ENCODE assay signal across 19 cellular contexts in genomic region chr7:73569042-73569608, GRCh38. TPM values are rescaled to one million over a fixed set of nuclear protein-coding genes. Genes with fewer than 3 reads are reported as not detected.
"Had no signal": no experiment of that assay in that cellular context is flagged by ENCODE, and none has a peak within 500 bp of the region (broad histone marks: within the 10 kb centered on the region; RNA-seq: fewer than 3 reads in every experiment).

No MANE protein-coding gene starts in this region.

- H3K27ac Mint-ChIP-seq: progenitor cell of endocrine pancreas had no signal

- H3K4me3 Mint-ChIP-seq: activated naive CD4-positive, alpha-beta T cell treated with anti-CD3 and anti-CD28 coated beads, Interleukin-2, amount 50 U/mL, for 24 hours; activated T-cell treated with anti-CD3 and anti-CD28 coated beads, Interleukin-2, amount 50 U/mL, for 4 hours; immature natural killer cell; stimulated activated naive CD8-positive, alpha-beta T cell treated with anti-CD3 and anti-CD28 coated beads, Interleukin-15, Interleukin-2, amounts not matched to agents 100 ng/mL and 50 ng/mL, for 24 hours had no signal

- H3K27me3 ChIP-seq: colonic mucosa, suprapubic skin had no signal

- H3K4me1 ChIP-seq: colonic mucosa, suprapubic skin had no signal

- H3K9me3 Mint-ChIP-seq: activated naive CD4-positive, alpha-beta T cell treated with anti-CD3 and anti-CD28 coated beads, Interleukin-2, amount 50 U/mL, for 24 hours; activated T-cell treated with anti-CD3 and anti-CD28 coated beads, Interleukin-2, amount 50 U/mL, for 4 hours; immature natural killer cell; stimulated activated naive CD8-positive, alpha-beta T cell treated with anti-CD3 and anti-CD28 coated beads, Interleukin-15, Interleukin-2, amounts not matched to agents 100 ng/mL and 50 ng/mL, for 24 hours had no signal

- H3K9me3 ChIP-seq: colonic mucosa, suprapubic skin had no signal

- H3K4me3 ChIP-seq: colonic mucosa, smooth muscle cell, suprapubic skin had no signal

- DNase-seq: activated CD4-positive, CD25-positive, alpha-beta regulatory T cell; activated effector memory CD4-positive, alpha-beta T cell treated with anti-CD3 and anti-CD28 coated beads, Interleukin-2, amount 50 U/mL, for 16 hours; activated T-cell treated with anti-CD3 and anti-CD28 coated beads, Interleukin-2, amount 50 U/mL, for 4 hours; amniotic stem cell; caudate nucleus; colonic mucosa; foreskin melanocyte; immature natural killer cell; mesendoderm; right cardiac atrium; stimulated activated CD4-positive, alpha-beta T cell treated with anti-CD3 and anti-CD28 coated beads, Interleukin-4, amount 100 ng/mL, for 4 hours; stimulated activated CD8-positive, alpha-beta memory T cell treated with anti-CD3 and anti-CD28 coated beads, Interleukin-4, amount 100 ng/mL, for 48 hours; trophoblast cell had no signal

- H3K27ac ChIP-seq: colonic mucosa, suprapubic skin had no signal

- H3K4me2 ChIP-seq: smooth muscle cell had no signal

- ATAC-seq: activated T-cell treated with anti-CD3 and anti-CD28 coated beads, Interleukin-2, amount 50 U/mL, for 4 hours had no signal

- H3K27me3 Mint-ChIP-seq: activated naive CD4-positive, alpha-beta T cell treated with anti-CD3 and anti-CD28 coated beads, Interleukin-2, amount 50 U/mL, for 24 hours; progenitor cell of endocrine pancreas; stimulated activated naive CD8-positive, alpha-beta T cell treated with anti-CD3 and anti-CD28 coated beads, Interleukin-15, Interleukin-2, amounts not matched to agents 100 ng/mL and 50 ng/mL, for 24 hours had no signal

RNA-seq across cellular contexts. Expression of gene MLXIPL, which starts 55.2 kb away (rescaled TPM):
- total RNA-seq: smooth muscle cell; T-helper 2 cell treated with Interferon-gamma antibody and Interleukin-4, amounts not matched to agents 100 ng/mL and 5 ng/mL, for 36 hours had no signal
- polyA plus RNA-seq: immature natural killer cell, smooth muscle cell had no signal
